Comparison of ENCODE assay signal across 17 cellular contexts in genomic region chr1:188652678-188653077, GRCh38.
A peak's percentile ranks its signal among the peaks of the same experiment; 100 is the strongest.
DNase-seq lines count a peak whose midpoint lies in the region; ATAC-seq and TF ChIP-seq lines count a peak whose summit lies in the region.
"Had no signal": no experiment of that assay in that cellular context is flagged by ENCODE, and none has a peak within 500 bp of the region (broad histone marks: within the 10 kb centered on the region; RNA-seq: fewer than 3 reads in every experiment).

No MANE protein-coding gene starts in this region.

- no TSS peak for BruUV-seq in A673 (replicated peaks; lab: Mats Ljungman, UMichigan)

- H3K4me3 Mint-ChIP-seq in HFFc6, result no peak overlapping the region
- no peak overlapping the region for H3K4me3 Mint-ChIP-seq in effector memory CD8-positive, alpha-beta T cell

- DNase-seq in A673 (ENCODE audit: low spot score) (peak; percentile 75), HFFc6 (peak; percentile 6), adipocyte (ENCODE audit: low read depth) (peak; percentile 81), glomerular endothelial cell (ENCODE audit: extremely low read depth, low read depth, low spot score) (peak; percentile 51), cerebellar nuclear complex (lab: John Stamatoyannopoulos, UW) (no peak)
- DNase-seq in effector memory CD8-positive, alpha-beta T cell, result no peak
- DNase-seq: ACHN; activated CD8-positive, alpha-beta memory T cell treated with anti-CD3 and anti-CD28 coated beads for 24 hours; activated gamma-delta T cell treated with Interleukin-2 at 50 U/mL for 16 hours; DMS 273 treated with DMSO at 0.1 percent for 48 hours; NCI-H1417 treated with DMSO at 0.1 percent for 48 hours; NCI-H524; occipital lobe had no signal

- peaks cover 3% of the 10 kb centered on the region for H3K9me3 Mint-ChIP-seq in HFFc6
- H3K9me3 Mint-ChIP-seq in effector memory CD8-positive, alpha-beta T cell, result peaks cover 7% of the 10 kb centered on the region in 2 donors

- H3K4me3 ChIP-seq in A673 (ENCODE audit: low read depth, low read length, poor library complexity, severe bottlenecking), result no peak overlapping the region
- H3K4me3 ChIP-seq in adipocyte (ENCODE audit: low read length), result no peak overlapping the region
- H3K4me3 ChIP-seq: K562, thoracic aorta had no signal

- CTCF ChIA-PET in A673 (lab: Charles Lee), result no interaction called here

- H3K27me3 ChIP-seq in A673 (replicated peaks; ENCODE audit: insufficient read depth, low read depth, low read length, poor library complexity), result no peaks in the 10 kb centered on the region
- no peaks in the 10 kb centered on the region for H3K27me3 ChIP-seq in adipocyte (replicated peaks; ENCODE audit: control insufficient read depth, insufficient read depth, low read length)

- ATAC-seq in effector memory CD8-positive, alpha-beta T cell (replicated peaks), result no peak
- no peak for ATAC-seq in HG02852 (IDR thresholded peaks at IDR 0.05; ENCODE audit: unreplicated experiment)
- ATAC-seq in GM18867 (IDR thresholded peaks at IDR 0.05; ENCODE audit: unreplicated experiment), result no peak
- ATAC-seq: K562 had no signal

- H3K4me1 Mint-ChIP-seq in HFFc6 (ENCODE audit: low read depth), result no peaks in the 10 kb centered on the region
- no peaks in the 10 kb centered on the region for H3K4me1 Mint-ChIP-seq in effector memory CD8-positive, alpha-beta T cell (ENCODE audit: low read depth in 2 of 2)

- no peak overlapping the region for H3K27ac Mint-ChIP-seq in HFFc6
- no peak overlapping the region for H3K27ac Mint-ChIP-seq in effector memory CD8-positive, alpha-beta T cell

- no peaks in the 10 kb centered on the region for H3K36me3 ChIP-seq in A673 (ENCODE audit: insufficient read depth, low read length, poor library complexity, severe bottlenecking)
- H3K36me3 ChIP-seq in adipocyte (ENCODE audit: control insufficient read depth, insufficient read depth, low read length, severe bottlenecking), result no peaks in the 10 kb centered on the region
- H3K36me3 ChIP-seq: thoracic aorta had no signal

- POLR2A ChIA-PET in A673 (lab: Charles Lee; ENCODE audit: low non-redundant PET), result no interaction called here

- intact Hi-C loops in A673 (cut with micrococcal nuclease; ENCODE audit: unreplicated experiment), result no loop called here

- no peak overlapping the region for H3K9ac ChIP-seq in adipocyte (ENCODE audit: low read length)

- TF ChIP-seq CTCF in A673 (conservative IDR thresholded peaks at IDR 0.05; ENCODE audit: low read depth, low read length) (no peak), HFFc6 (IDR thresholded peaks at IDR 0.05) (no peak)

- no peaks in the 10 kb centered on the region for H3K36me3 Mint-ChIP-seq in HFFc6 (ENCODE audit: low read depth)
- no peaks in the 10 kb centered on the region for H3K36me3 Mint-ChIP-seq in effector memory CD8-positive, alpha-beta T cell (ENCODE audit: insufficient read depth)

- H3K9me3 ChIP-seq in A673 (ENCODE audit: low read depth, low read length, poor library complexity, severe bottlenecking) (no peaks in the 10 kb centered on the region), adipocyte (ENCODE audit: control insufficient read depth, low read length) (no peaks in the 10 kb centered on the region)
- H3K9me3 ChIP-seq: thoracic aorta had no signal

- H3K27ac ChIP-seq in A673 (ENCODE audit: low read depth, low read length, poor library complexity, severe bottlenecking), result peak overlapping the region; percentile 2
- H3K27ac ChIP-seq: thoracic aorta had no signal

- H3K27me3 Mint-ChIP-seq in HFFc6 (ENCODE audit: insufficient read depth), result no peaks in the 10 kb centered on the region
- no peaks in the 10 kb centered on the region for H3K27me3 Mint-ChIP-seq in effector memory CD8-positive, alpha-beta T cell

- H3K4me1 ChIP-seq in A673 (ENCODE audit: insufficient read depth, low read length, poor library complexity, severe bottlenecking), result peaks cover 7% of the 10 kb centered on the region
- H3K4me1 ChIP-seq in adipocyte (ENCODE audit: control insufficient read depth, insufficient read depth, low read length), result no peaks in the 10 kb centered on the region

Comparison
In these comparisons a context has a peak if more than half of its experiments do, and no peak if none do; other contexts are left out.
1. DNase-seq: peak in A673 (single experiment), HFFc6 (single experiment), adipocyte (single experiment) and glomerular endothelial cell (single experiment); none in effector memory CD8-positive, alpha-beta T cell (0 of 3) and cerebellar nuclear complex (0 of 2).